Comparison of ENCODE assay signal across 1 cellular context in the genomic region with DNA sequence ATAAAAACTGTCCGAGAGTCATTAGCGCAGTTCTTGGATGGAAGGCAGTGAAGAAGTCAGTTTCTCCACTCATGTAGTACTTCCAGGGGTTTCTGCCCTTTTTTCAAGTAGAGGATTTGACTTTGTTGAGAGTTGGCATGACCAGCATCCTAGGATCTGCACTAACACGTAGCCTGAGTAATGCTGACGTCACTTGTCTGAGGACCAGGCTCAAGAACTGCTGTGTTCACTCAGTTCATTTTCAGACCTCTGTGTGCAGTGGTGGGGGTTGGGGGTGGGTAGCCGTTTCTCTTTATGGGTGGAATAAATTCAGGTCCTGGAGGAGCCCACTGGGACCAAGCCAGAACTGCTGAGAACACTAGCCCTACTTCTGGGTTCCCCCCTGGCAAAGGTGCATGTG.
TF ChIP-seq lines count a peak whose summit lies in the region.

No MANE protein-coding gene starts in this region.

TF ChIP-seq in IMR-90, 13 proteins besides CTCF, POLR2A, EP300 and RAD21 (continued from another document):
- TF ChIP-seq USF2 (IDR thresholded peaks at IDR 0.05; ENCODE audit: low read depth, low read length), result no peak
- TF ChIP-seq CHD1 (IDR thresholded peaks at IDR 0.05; ENCODE audit: low read depth, low read length), result no peak
- TF ChIP-seq CEBPB (IDR thresholded peaks at IDR 0.05; ENCODE audit: low read depth, low read length), result no peak
- TF ChIP-seq RFX5 (IDR thresholded peaks at IDR 0.05; ENCODE audit: low read depth, low read length), result no peak
- no peak for TF ChIP-seq RCOR1 (IDR thresholded peaks at IDR 0.05; ENCODE audit: insufficient replicate concordance, low read length)
- no peak for TF ChIP-seq MXI1 (IDR thresholded peaks at IDR 0.05; ENCODE audit: borderline replicate concordance, low read depth, low read length)
- TF ChIP-seq BHLHE40 (IDR thresholded peaks at IDR 0.05; ENCODE audit: low read depth, low read length), result no peak
- TF ChIP-seq MAZ (IDR thresholded peaks at IDR 0.05; ENCODE audit: borderline replicate concordance, low read depth, low read length), result no peak
- TF ChIP-seq FOS (IDR thresholded peaks at IDR 0.05; ENCODE audit: low read depth, low read length), result no peak
- no peak for TF ChIP-seq ELK1 (IDR thresholded peaks at IDR 0.05; ENCODE audit: borderline replicate concordance, low read depth, low read length)
- no peak for TF ChIP-seq NFE2L2 (IDR thresholded peaks at IDR 0.05; ENCODE audit: low read depth, low read length)
- no peak for TF ChIP-seq MAFK (IDR thresholded peaks at IDR 0.05; ENCODE audit: low read depth, low read length)
TF ChIP-seq in IMR-90: peak in this region for 0.
